Comparison of ENCODE assay signal across 8 cellular contexts in genomic region chr2:8681786-8682692, GRCh38. TPM values are rescaled to one million over a fixed set of nuclear protein-coding genes. Genes with fewer than 3 reads are reported as not detected.
A peak's percentile ranks its signal among the peaks of the same experiment; 100 is the strongest.
DNase-seq lines count a peak whose midpoint lies in the region; ATAC-seq and TF ChIP-seq lines count a peak whose summit lies in the region.

TSS of gene ID2 (plus strand) at chr2:8682056. CDS start at chr2:8682166, 110 bp downstream.

- in situ Hi-C loops in IMR-90 (cut with MboI; ENCODE audit: low sequenced_read_pairs), result loop anchor here (10.0 to 25.0 kb wide), 5 partner anchors 377 to 1570 kb away; no protein-coding TSS in a partner anchor

- ATAC-seq in GM21529 (IDR thresholded peaks at IDR 0.05; ENCODE audit: unreplicated experiment), result peak; percentile 66
- ATAC-seq in IMR-90 (ENCODE audit: low read depth), result peak; percentile 68

- peak within 1 kb of the TSS; percentile 40; the same call in 1 of the 2 replicates for H2AK5ac ChIP-seq in IMR-90 (ENCODE audit: low read depth, low read length)

- peak within 1 kb of the TSS; percentile 86 for H2BK5ac ChIP-seq in IMR-90 (ENCODE audit: low read depth, low read length, poor library complexity, severe bottlenecking)

- H3K79me1 ChIP-seq in IMR-90 (ENCODE audit: low read depth in 1 of 2, low read length in 2 of 2), result peaks cover 0 to 9% of the 10 kb centered on the region in 2 experiments; a peak in 2 of 4 replicates

- peak within 1 kb of the TSS; percentile 92 for H3K56ac ChIP-seq in IMR-90 (ENCODE audit: extremely low read depth, insufficient read depth, low read length)

- peak within 1 kb of the TSS; percentile 92 for H4K91ac ChIP-seq in IMR-90 (ENCODE audit: insufficient read depth, low read depth, low read length)

- intact Hi-C loops in IMR-90 (cut with micrococcal nuclease), result loop anchor here (1.0 to 10.0 kb wide), 9 partner anchors 45 to 957 kb away; no protein-coding TSS in a partner anchor

- peaks cover 11% of the 10 kb centered on the region for H3K4me1 ChIP-seq in IMR-90 (ENCODE audit: control insufficient read depth, insufficient read depth, low read length)

- DNase-seq in DMS114 treated with DMSO at 0.1 percent for 48 hours (lab: John Stamatoyannopoulos, UW; ENCODE audit: unreplicated experiment), result peak; percentile 92
- DNase-seq in IMR-90, result peak; percentile 98
- DNase-seq in OCI-M1 (lab: John Stamatoyannopoulos, UW), result peak; percentile 98
- peak; percentile 99 for DNase-seq in activated T-cell treated with anti-CD3 and anti-CD28 coated beads for 1 hour (ENCODE audit: low read depth)
- DNase-seq in endothelial cell (ENCODE audit: low spot score), result peak; percentile 99
- peak; percentile 98 for DNase-seq in midbrain (lab: John Stamatoyannopoulos, UW)
- peak; percentile 98 for DNase-seq in stimulated activated CD8-positive, alpha-beta memory T cell treated with anti-CD3 and anti-CD28 coated beads, Interleukin-15, amount 100 ng/mL, for 48 hours (ENCODE audit: low read depth in 2 of 2)

- H3K4me3 Mint-ChIP-seq in endothelial cell (ENCODE audit: unreplicated experiment), result peak within 1 kb of the TSS; percentile 94

- H3K4ac ChIP-seq in IMR-90 (ENCODE audit: low read depth, low read length), result peak within 1 kb of the TSS; percentile 91

- peak within 1 kb of the TSS; percentile 92 for H3K4me2 ChIP-seq in IMR-90 (ENCODE audit: low read depth, low read length)

- peak within 1 kb of the TSS; percentile 67 for H3K18ac ChIP-seq in IMR-90 (ENCODE audit: low read depth, low read length)

- TF ChIP-seq POLR2A in IMR-90 (IDR thresholded peaks at IDR 0.05; ENCODE audit: low read depth, low read length), result peak; percentile 100

- peak within 1 kb of the TSS; percentile 70 for H3K14ac ChIP-seq in IMR-90 (replicated peaks; ENCODE audit: low read depth, low read length)

- peaks cover 23% of the 10 kb centered on the region for H3K27me3 Mint-ChIP-seq in endothelial cell (ENCODE audit: unreplicated experiment)

- peak within 1 kb of the TSS; percentile 5 to 67; a peak in 3 of 4 replicates for H4K8ac ChIP-seq in IMR-90 (ENCODE audit: low read depth in 2 of 2, low read length in 2 of 2)

- peak within 1 kb of the TSS; percentile 86 for H3K9ac ChIP-seq in IMR-90 (ENCODE audit: low read depth, low read length)

- H3K27ac Mint-ChIP-seq in endothelial cell (ENCODE audit: unreplicated experiment), result peak within 1 kb of the TSS; percentile 44

- H3K23ac ChIP-seq in IMR-90 (ENCODE audit: low read depth, low read length), result peak within 1 kb of the TSS; percentile 92

- no peaks in the 10 kb centered on the region for H3K9me1 ChIP-seq in IMR-90 (ENCODE audit: insufficient read depth, low read length)

- H3K36me3 Mint-ChIP-seq in endothelial cell (ENCODE audit: low read depth, unreplicated experiment), result peaks cover 8% of the 10 kb centered on the region

- peak within 1 kb of the TSS; percentile 65 for H4K5ac ChIP-seq in IMR-90 (ENCODE audit: low read depth, low read length)

- no peaks in the 10 kb centered on the region for H3K9me3 Mint-ChIP-seq in endothelial cell (ENCODE audit: unreplicated experiment)

- TSS peak; percentile 88 for BruUV-seq in IMR-90 (replicated peaks; lab: Mats Ljungman, UMichigan)

- TF ChIP-seq CTCF in IMR-90 (conservative IDR thresholded peaks at IDR 0.05; ENCODE audit: low read depth, low read length), result 0 out of 2 replicates have a peak, but pooled peaks have one; percentile 5
- TF ChIP-seq CTCF in endothelial cell (IDR thresholded peaks at IDR 0.05; ENCODE audit: unreplicated experiment), result no peak

- POLR2A ChIA-PET in IMR-90 (lab: Charles Lee; ENCODE audit: unreplicated experiment), result interaction anchor here (0.6 to 1.4 kb wide), 9 partner anchors 12 to 1267 kb away, joined by 3 to 5 read pairs (median 3); no protein-coding TSS in a partner anchor

- H3K27ac ChIP-seq in IMR-90 (ENCODE audit: insufficient read depth, low read length), result peak within 1 kb of the TSS; percentile 90

- CTCF ChIA-PET in IMR-90 (lab: Yijun Ruan, JAX), result interaction anchor here (0.7 to 1.0 kb wide), 3 partner anchors 26 to 1255 kb away, joined by 3 read pairs; no protein-coding TSS in a partner anchor

- H2BK120ac ChIP-seq in IMR-90 (ENCODE audit: low read depth, low read length), result peak within 1 kb of the TSS; percentile 79

- H3K9me3 ChIP-seq in IMR-90 (ENCODE audit: control insufficient read depth, insufficient read depth, low read length), result no peaks in the 10 kb centered on the region

- peaks cover 21% of the 10 kb centered on the region for H4K20me1 ChIP-seq in IMR-90 (ENCODE audit: insufficient read depth, low read length)

- 0% methylated on average over 34 of the region's 70 CpGs; no CpG with 5 or more reads in 1 of the 2 experiments for WGBS in IMR-90 (ENCODE audit: extremely low coverage in 2 of 2, insufficient read length in 1 of 2), 2 experiments

- dilution Hi-C loops in IMR-90 (cut with HindIII; ENCODE audit: low sequenced_read_pairs, unreplicated experiment), result no loop called here

- peak within 1 kb of the TSS; percentile 58; the same call in 1 of the 3 replicates for H2BK15ac ChIP-seq in IMR-90 (ENCODE audit: low read depth, low read length)

- H3K36me3 ChIP-seq in IMR-90 (ENCODE audit: control insufficient read depth, insufficient read depth, low read length), result peaks cover 5% of the 10 kb centered on the region

- TF ChIP-seq RAD21 in IMR-90 (IDR thresholded peaks at IDR 0.05; ENCODE audit: low read length), result peak; percentile 50

- peak within 1 kb of the TSS; percentile 66 for H2BK20ac ChIP-seq in IMR-90 (ENCODE audit: low read depth, low read length)

- no peaks in the 10 kb centered on the region for H3K27me3 ChIP-seq in IMR-90 (ENCODE audit: control insufficient read depth, insufficient read depth, low read length)

- H2AFZ ChIP-seq in IMR-90 (replicated peaks; ENCODE audit: low read length, poor library complexity), result peak within 1 kb of the TSS; percentile 92

- H2AK9ac ChIP-seq in IMR-90 (replicated peaks; ENCODE audit: low read depth, low read length, poor library complexity), result peak within 1 kb of the TSS; percentile 7

- H3K4me3 ChIP-seq in IMR-90 (ENCODE audit: insufficient read depth, low read depth, low read length), result peak within 1 kb of the TSS; percentile 87

- H3K4me1 Mint-ChIP-seq in endothelial cell (ENCODE audit: unreplicated experiment), result peaks cover 35% of the 10 kb centered on the region

TF ChIP-seq in IMR-90, 13 proteins besides CTCF, POLR2A, EP300 and RAD21:
- TF ChIP-seq SMC3 (IDR thresholded peaks at IDR 0.05; ENCODE audit: low read depth, low read length) (peak; percentile 33), ELK1 (IDR thresholded peaks at IDR 0.05; ENCODE audit: borderline replicate concordance, low read depth, low read length) (no peak), RCOR1 (IDR thresholded peaks at IDR 0.05; ENCODE audit: insufficient replicate concordance, low read length) (no peak), CEBPB (IDR thresholded peaks at IDR 0.05; ENCODE audit: low read depth, low read length) (no peak), MAZ (IDR thresholded peaks at IDR 0.05; ENCODE audit: borderline replicate concordance, low read depth, low read length) (peak; percentile 88), MXI1 (IDR thresholded peaks at IDR 0.05; ENCODE audit: borderline replicate concordance, low read depth, low read length) (peak; percentile 85; the same call in 1 of the 2 replicates), CHD1 (IDR thresholded peaks at IDR 0.05; ENCODE audit: low read depth, low read length) (peak; percentile 98; the same call in 1 of the 2 replicates), USF2 (IDR thresholded peaks at IDR 0.05; ENCODE audit: low read depth, low read length) (peak; percentile 68), NFE2L2 (IDR thresholded peaks at IDR 0.05; ENCODE audit: low read depth, low read length) (0 out of 2 replicates have a peak, but pooled peaks have one; percentile 22), BHLHE40 (IDR thresholded peaks at IDR 0.05; ENCODE audit: low read depth, low read length) (peak; percentile 82), RFX5 (IDR thresholded peaks at IDR 0.05; ENCODE audit: low read depth, low read length) (peak; percentile 28; the same call in 1 of the 2 replicates), MAFK (IDR thresholded peaks at IDR 0.05; ENCODE audit: low read depth, low read length) (no peak), FOS (IDR thresholded peaks at IDR 0.05; ENCODE audit: low read depth, low read length) (peak; percentile 69; the same call in 1 of the 2 replicates)

RNA-seq across cellular contexts. Expression of gene ID2, which starts in this region (rescaled TPM):
- total RNA-seq in IMR-90 (2012; rRNA removed), result 389 and 431 TPM in 2 replicates
- polyA plus RNA-seq in IMR-90 (2012; rRNA removed), result 264 and 399 TPM in 2 replicates
- 1,308 and 1,433 TPM in 2 replicates for polyA plus RNA-seq in IMR-90 (2012; cell fraction: cytosol; rRNA removed)
- polyA plus RNA-seq in IMR-90 (2012; cell fraction: nucleus; rRNA removed; ENCODE audit: low replicate concordance), result 1,141 and 1,720 TPM in 2 replicates
- 9.4 TPM for total RNA-seq in endothelial cell (ENCODE audit: unreplicated experiment)

Comparison
In these comparisons a context has a peak if more than half of its experiments do, and no peak if none do; other contexts are left out.
1. Peak in every context shown above with its lines: DNase-seq, ATAC-seq, H3K4me3 ChIP-seq and H3K27ac ChIP-seq.
2. RNA of gene ID2 (total RNA-seq): 389 to 431 TPM in IMR-90; 9.4 TPM in endothelial cell (single experiment); every median in the first group is over 10 times any median in the second.